In genomic region chr9:34253460-34253837, GRCh38 we compare ENCODE assay signal across 7 cellular contexts.
DNase-seq lines count a peak whose midpoint lies in the region; ATAC-seq and TF ChIP-seq lines count a peak whose summit lies in the region.

No MANE protein-coding gene starts in this region.

- no peaks in the 10 kb centered on the region for H3K27me3 Mint-ChIP-seq in type B pancreatic cell
- no peaks in the 10 kb centered on the region for H3K27me3 Mint-ChIP-seq in Caco-2 (ENCODE audit: insufficient read depth, unreplicated experiment)

- no peaks in the 10 kb centered on the region for H3K9me3 Mint-ChIP-seq in type B pancreatic cell
- no peaks in the 10 kb centered on the region for H3K9me3 Mint-ChIP-seq in Caco-2 (ENCODE audit: unreplicated experiment)

- H3K36me3 Mint-ChIP-seq in type B pancreatic cell = peaks cover 6% of the 10 kb centered on the region
- peaks cover 64% of the 10 kb centered on the region for H3K36me3 Mint-ChIP-seq in Caco-2 (ENCODE audit: insufficient read depth, unreplicated experiment)

- ATAC-seq in HG03097 (IDR thresholded peaks at IDR 0.05; ENCODE audit: low FRiP score, unreplicated experiment) = no peak

- DNase-seq in NCI-H1694 (lab: John Stamatoyannopoulos, UW) (peak; percentile 16), caudate nucleus (lab: John Stamatoyannopoulos, UW) (peak in 14 of 61 donors; percentile 8 to 59 (median 26)), left kidney (ENCODE audit: low read depth, low spot score) (peak; percentile 16), type B pancreatic cell (ENCODE audit: extremely low spot score, unreplicated experiment) (no peak), Caco-2 (no peak)
- DNase-seq in stimulated activated naive CD4-positive, alpha-beta T cell (lab: John Stamatoyannopoulos, UW) = no peak

- intact Hi-C loops in Caco-2 (cut with micrococcal nuclease; ENCODE audit: unreplicated experiment) = loop anchor here (1.0 to 10.0 kb wide), 4 partner anchors 127 to 349 kb away; partner anchors contain the start of gene DCAF12

- H3K4me1 Mint-ChIP-seq in type B pancreatic cell (ENCODE audit: unreplicated experiment) = peaks cover 7% of the 10 kb centered on the region
- no peaks in the 10 kb centered on the region for H3K4me1 Mint-ChIP-seq in Caco-2 (ENCODE audit: low read depth, unreplicated experiment)

- H3K36me3 ChIP-seq in Caco-2 (ENCODE audit: control insufficient read depth, insufficient read depth, low read length) = peaks cover 8% of the 10 kb centered on the region

- no TSS peak for BruUV-seq in Caco-2 (replicated peaks; lab: Mats Ljungman, UMichigan)

- peak overlapping the region; percentile 65 for H3K27ac Mint-ChIP-seq in type B pancreatic cell
- no peak overlapping the region for H3K27ac Mint-ChIP-seq in Caco-2 (ENCODE audit: unreplicated experiment)

- no peak overlapping the region for H3K4me3 ChIP-seq in Caco-2 (ENCODE audit: low read depth, low read length)

- no peaks in the 10 kb centered on the region for H3K27me3 ChIP-seq in Caco-2 (replicated peaks; ENCODE audit: control insufficient read depth, insufficient read depth, low read length)

- TF ChIP-seq CTCF in type B pancreatic cell (conservative IDR thresholded peaks at IDR 0.05) (no peak), Caco-2 (IDR thresholded peaks at IDR 0.05; ENCODE audit: insufficient read depth in 1 of 2, low read depth in 1 of 2, low read length in 1 of 2, severe bottlenecking in 1 of 2, unreplicated experiment in 1 of 2) (no peak)

- H3K4me1 ChIP-seq in Caco-2 = no peaks in the 10 kb centered on the region

- POLR2A ChIA-PET in Caco-2 (lab: Charles Lee) = no interaction called here

- CTCF ChIA-PET in Caco-2 (lab: Charles Lee) = interaction anchor here (0.6 to 2.0 kb wide), 4 partner anchors 75 to 180 kb away, joined by 3 to 18 read pairs (median 6); partner anchors contain the start of gene UBAP1

- H3K9me3 ChIP-seq in Caco-2 = no peaks in the 10 kb centered on the region

- H3K4me3 Mint-ChIP-seq in type B pancreatic cell (no peak overlapping the region), Caco-2 (ENCODE audit: unreplicated experiment) (no peak overlapping the region)

- H3K27ac ChIP-seq in caudate nucleus (ENCODE audit: low read depth, low read length) = peak overlapping the region; percentile 40

Comparison
In these comparisons a context has a peak if more than half of its experiments do, and no peak if none do; other contexts are left out.
1. DNase-seq: peak in NCI-H1694 (single experiment) and left kidney (single experiment); none in type B pancreatic cell (single experiment), Caco-2 (0 of 2) and stimulated activated naive CD4-positive, alpha-beta T cell (0 of 6).